26 cellular contexts compared by ENCODE assay signal in the genomic region with DNA sequence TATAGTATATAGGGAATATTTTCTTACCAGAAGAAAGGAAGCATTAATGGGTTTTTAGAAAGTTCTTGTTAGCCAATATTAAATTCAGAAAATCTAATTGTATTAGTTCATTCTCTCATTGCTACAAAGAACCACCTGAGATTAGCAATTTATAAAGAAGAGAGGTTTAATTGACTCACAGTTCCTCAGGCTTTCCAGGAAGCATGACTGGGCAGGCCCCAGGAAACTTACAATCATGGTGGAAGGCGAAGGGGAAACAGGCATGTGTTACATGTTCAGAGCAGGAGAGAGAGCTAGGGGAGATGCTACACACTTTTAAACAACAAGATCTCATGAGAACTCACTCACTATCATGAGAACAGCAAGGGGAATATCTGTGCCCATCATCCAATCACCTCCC.
DNase-seq lines count a peak whose midpoint lies in the region; ATAC-seq, FAIRE-seq and TF ChIP-seq lines count a peak whose summit lies in the region.
"Had no signal": no experiment of that assay in that cellular context is flagged by ENCODE, and none has a peak within 500 bp of the region (broad histone marks: within the 10 kb centered on the region; RNA-seq: fewer than 3 reads in every experiment).

No MANE protein-coding gene starts in this region.

- H3K27me3 Mint-ChIP-seq in GM23338 (ENCODE audit: insufficient read depth, low read depth, poor library complexity) = no peaks in the 10 kb centered on the region
- H3K27me3 Mint-ChIP-seq: CD4-positive, alpha-beta memory T cell; CD4-positive, CD25-positive, alpha-beta regulatory T cell had no signal

- H2AFZ ChIP-seq in GM23338 = no peak overlapping the region

- H4K20me1 ChIP-seq in GM23338 (replicated peaks; ENCODE audit: insufficient read depth) = no peaks in the 10 kb centered on the region
- H4K20me1 ChIP-seq: BLaER1 had no signal

- H3K27ac ChIP-seq in GM23338 (ENCODE audit: low read depth) = no peak overlapping the region
- no peak overlapping the region for H3K27ac ChIP-seq in foreskin keratinocyte
- H3K27ac ChIP-seq: BLaER1 had no signal

- H3F3A ChIP-seq in GM23338 (replicated peaks; ENCODE audit: low read depth) = no peaks in the 10 kb centered on the region

- H3K9me2 ChIP-seq in GM23338 (ENCODE audit: insufficient read depth) = no peaks in the 10 kb centered on the region

- H3K79me2 ChIP-seq in GM23338 (replicated peaks; ENCODE audit: insufficient read depth) = no peaks in the 10 kb centered on the region

- TF ChIP-seq CTCF in GM23338 (conservative IDR thresholded peaks at IDR 0.05; ENCODE audit: low read depth in 2 of 2) (no peak), bronchial epithelial cell (IDR thresholded peaks at IDR 0.05; ENCODE audit: insufficient read depth, low read length, severe bottlenecking) (no peak), foreskin keratinocyte (conservative IDR thresholded peaks at IDR 0.05) (no peak)

- no peaks in the 10 kb centered on the region for H3K4me1 ChIP-seq in GM23338 (ENCODE audit: insufficient read depth)
- peaks cover 8% of the 10 kb centered on the region for H3K4me1 ChIP-seq in foreskin keratinocyte
- H3K4me1 ChIP-seq: BE2C, BLaER1 had no signal

- H3K27me3 ChIP-seq in GM23338 (ENCODE audit: insufficient read depth) (no peaks in the 10 kb centered on the region), bronchial epithelial cell (ENCODE audit: control insufficient read depth, insufficient read depth, low read length) (no peaks in the 10 kb centered on the region), foreskin keratinocyte (no peaks in the 10 kb centered on the region)
- H3K27me3 ChIP-seq: BE2C, BLaER1 had no signal

- H3K4me1 Mint-ChIP-seq in GM23338 = peaks cover 4% of the 10 kb centered on the region; the same call in 2 of the 3 replicates
- H3K4me1 Mint-ChIP-seq: CD14-positive monocyte; CD4-positive, alpha-beta memory T cell; CD4-positive, CD25-positive, alpha-beta regulatory T cell; CD8-positive, alpha-beta memory T cell had no signal

- FAIRE-seq in bronchial epithelial cell (lab: Jason Lieb, UNC) = no peak
- FAIRE-seq: A204.1, GM12878, GM12892, GM18507 had no signal

- peak overlapping the region; percentile 77; the same call in 1 of the 2 replicates for H3K27ac Mint-ChIP-seq in GM23338
- H3K27ac Mint-ChIP-seq: CD14-positive monocyte; CD4-positive, alpha-beta memory T cell; CD4-positive, CD25-positive, alpha-beta regulatory T cell; CD8-positive, alpha-beta memory T cell had no signal

- no peak for DNase-seq in GM23338 (ENCODE audit: low spot score)
- DNase-seq in bronchial epithelial cell (ENCODE audit: low read depth) = peak; percentile 19
- peak; percentile 4 to 41 for DNase-seq in foreskin keratinocyte
- no peak for DNase-seq in NCI-H1436 treated with DMSO at 0.1 percent for 48 hours (lab: John Stamatoyannopoulos, UW)
- DNase-seq in SIG-M5 (lab: John Stamatoyannopoulos, UW) = no peak
- DNase-seq: 8988T; ACHN; BE2C; C1 segment of cervical spinal cord; CD4-positive, alpha-beta memory T cell; CD4-positive, CD25-positive, alpha-beta regulatory T cell; CD8-positive, alpha-beta memory T cell; COR-L47; DMS 273 treated with DMSO at 0.1 percent for 48 hours; DMS153; DMS53; DMS79; DND-41; EL; GDM1 had no signal

- ATAC-seq in GM23338 (no peak), foreskin keratinocyte (peak; percentile 54)
- ATAC-seq: GM12878 had no signal

- H3K4me3 ChIP-seq in GM23338 = no peak overlapping the region
- no peak overlapping the region for H3K4me3 ChIP-seq in bronchial epithelial cell (ENCODE audit: low read depth, low read length)
- H3K4me3 ChIP-seq: BLaER1, GM12878 had no signal

- no peaks in the 10 kb centered on the region for H3K36me3 Mint-ChIP-seq in GM23338 (ENCODE audit: low read depth)
- H3K36me3 Mint-ChIP-seq: CD14-positive monocyte; CD4-positive, alpha-beta memory T cell; CD4-positive, CD25-positive, alpha-beta regulatory T cell; CD8-positive, alpha-beta memory T cell had no signal

- H3K4me3 Mint-ChIP-seq in GM23338 = no peak overlapping the region
- H3K4me3 Mint-ChIP-seq: CD14-positive monocyte; CD4-positive, alpha-beta memory T cell; CD4-positive, CD25-positive, alpha-beta regulatory T cell; CD8-positive, alpha-beta memory T cell had no signal

- no peaks in the 10 kb centered on the region for H3K9me3 Mint-ChIP-seq in GM23338

- H3K4me2 ChIP-seq in GM23338 = no peak overlapping the region
- H3K4me2 ChIP-seq: BLaER1 had no signal

- H3K36me3 ChIP-seq in GM23338 (ENCODE audit: insufficient read depth) (no peaks in the 10 kb centered on the region), bronchial epithelial cell (ENCODE audit: control insufficient read depth, insufficient read depth, low read length) (no peaks in the 10 kb centered on the region)
- H3K36me3 ChIP-seq: BE2C, BLaER1 had no signal

TF ChIP-seq in GM23338, 12 proteins besides CTCF, POLR2A, EP300 and RAD21 (continues in another document):
- TF ChIP-seq JUNB (IDR thresholded peaks at IDR 0.05; ENCODE audit: unreplicated experiment) (no peak), EZH2 (IDR thresholded peaks at IDR 0.05; ENCODE audit: low read depth, unreplicated experiment) (no peak), ZNF462 (CRISPR knock-in tag; IDR thresholded peaks at IDR 0.05) (no peak), ZNF331 (CRISPR knock-in tag; IDR thresholded peaks at IDR 0.05; ENCODE audit: low read depth) (no peak), STAT1 (IDR thresholded peaks at IDR 0.05; ENCODE audit: unreplicated experiment) (no peak), CREB1 (CRISPR knock-in tag; IDR thresholded peaks at IDR 0.05; ENCODE audit: low read depth) (no peak), ETS1 (IDR thresholded peaks at IDR 0.05) (no peak)

Comparison
In these comparisons a context has a peak if more than half of its experiments do, and no peak if none do; other contexts are left out.
1. DNase-seq: peak in bronchial epithelial cell (single experiment) and foreskin keratinocyte (2 of 2); none in GM23338 (single experiment), NCI-H1436 treated with DMSO at 0.1 percent for 48 hours (single experiment) and SIG-M5 (single experiment).